Comparison of ENCODE assay signal across 17 cellular contexts in the genomic region with DNA sequence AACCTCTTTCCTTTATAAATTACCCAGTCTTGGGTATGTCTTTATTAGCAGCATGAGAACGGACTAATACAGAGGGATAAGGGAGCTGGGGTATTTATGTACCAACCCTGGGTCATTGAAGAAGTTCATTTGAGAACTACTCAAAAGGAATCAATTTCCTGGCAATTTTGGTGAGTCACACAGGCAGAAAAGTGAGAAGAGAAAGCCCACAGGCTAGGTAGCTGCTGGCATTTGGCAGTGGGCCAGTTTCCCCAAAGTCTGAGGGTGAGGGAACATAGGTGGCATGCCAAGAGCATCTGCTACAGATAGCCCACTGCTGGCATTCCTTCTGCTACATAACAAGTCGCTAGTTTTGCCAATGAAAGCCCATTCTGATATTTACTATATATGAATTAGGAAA.
DNase-seq lines count a peak whose midpoint lies in the region; ATAC-seq and TF ChIP-seq lines count a peak whose summit lies in the region.
"Had no signal": no experiment of that assay in that cellular context is flagged by ENCODE, and none has a peak within 500 bp of the region (broad histone marks: within the 10 kb centered on the region; RNA-seq: fewer than 3 reads in every experiment).

No MANE protein-coding gene starts in this region.

- H3K4me1 ChIP-seq in breast epithelium (no peaks in the 10 kb centered on the region), left ventricle myocardium inferior (no peaks in the 10 kb centered on the region)
- H3K4me1 ChIP-seq: gastrocnemius medialis, tibial artery had no signal

- no peak overlapping the region for H3K27ac Mint-ChIP-seq in MCF 10A (ENCODE audit: low read depth, unreplicated experiment)
- H3K27ac Mint-ChIP-seq: activated naive CD8-positive, alpha-beta T cell; B cell had no signal

- ATAC-seq in GM18520 (IDR thresholded peaks at IDR 0.05; ENCODE audit: unreplicated experiment), result no peak
- ATAC-seq: gastrocnemius medialis, left lobe of liver, right cardiac atrium had no signal

- POLR2A ChIA-PET in MCF 10A (lab: Yijun Ruan, JAX), result interaction anchor here (0.5 kb wide), 1 partner anchor 11 kb away, joined by 4 read pairs; no protein-coding TSS in a partner anchor

- H3K4me3 ChIP-seq in breast epithelium (no peak overlapping the region), H7 (ENCODE audit: insufficient read depth, low read depth, low read length) (no peak overlapping the region), left ventricle myocardium inferior (no peak overlapping the region)
- H3K4me3 ChIP-seq: cardiac muscle cell, gastrocnemius medialis, tibial artery had no signal

- H3K27ac ChIP-seq in breast epithelium, result no peak overlapping the region
- no peak overlapping the region for H3K27ac ChIP-seq in left ventricle myocardium inferior (replicated peaks)
- H3K27ac ChIP-seq: cardiac muscle cell, gastrocnemius medialis, neutrophil, tibial artery had no signal

- peak; percentile 41 for DNase-seq in MCF 10A (ENCODE audit: unreplicated experiment)
- no peak for DNase-seq in breast epithelium (ENCODE audit: low spot score in 2 of 2)
- peak; percentile 43 to 57 for DNase-seq in activated CD4-positive, alpha-beta T cell treated with anti-CD3 and anti-CD28 coated beads, Interleukin-2, amount 50 U/mL, for 48 hours
- DNase-seq in kidney tubule cell (ENCODE audit: low spot score), result peak; percentile 51
- DNase-seq in H7, result no peak
- no peak for DNase-seq in left ventricle myocardium inferior
- DNase-seq: gastrocnemius medialis, NCI-H146, NCI-H524, right cardiac atrium, tibial artery had no signal

- H3K27me3 Mint-ChIP-seq in MCF 10A (ENCODE audit: insufficient read depth, unreplicated experiment), result peaks cover 75% of the 10 kb centered on the region
- H3K27me3 Mint-ChIP-seq: activated naive CD8-positive, alpha-beta T cell; B cell had no signal

- H3K27me3 ChIP-seq in breast epithelium (peaks cover 0 to 71% of the 10 kb centered on the region in 2 donors), H7 (ENCODE audit: control insufficient read depth, insufficient read depth, low read length) (no peaks in the 10 kb centered on the region), left ventricle myocardium inferior (ENCODE audit: low read depth) (no peaks in the 10 kb centered on the region)
- H3K27me3 ChIP-seq: cardiac muscle cell, gastrocnemius medialis, neutrophil, tibial artery had no signal

- H3K4me1 Mint-ChIP-seq in MCF 10A (ENCODE audit: insufficient read depth, unreplicated experiment), result no peaks in the 10 kb centered on the region
- H3K4me1 Mint-ChIP-seq: B cell had no signal

- CTCF ChIA-PET in MCF 10A (lab: Yijun Ruan, JAX), result no interaction called here

- no peaks in the 10 kb centered on the region for H3K36me3 Mint-ChIP-seq in MCF 10A (ENCODE audit: insufficient read depth, unreplicated experiment)
- H3K36me3 Mint-ChIP-seq: activated naive CD8-positive, alpha-beta T cell had no signal

- no TSS peak for BruUV-seq in MCF 10A (replicated peaks; lab: Mats Ljungman, UMichigan)

- no peak overlapping the region for H3K4me3 Mint-ChIP-seq in MCF 10A (ENCODE audit: unreplicated experiment)
- H3K4me3 Mint-ChIP-seq: activated naive CD8-positive, alpha-beta T cell; B cell had no signal

- H3K9me3 Mint-ChIP-seq in MCF 10A (ENCODE audit: unreplicated experiment), result peaks cover 7% of the 10 kb centered on the region

- no peak for TF ChIP-seq POLR2A in breast epithelium (IDR thresholded peaks at IDR 0.05)

- TF ChIP-seq CTCF in MCF 10A (IDR thresholded peaks at IDR 0.05; ENCODE audit: unreplicated experiment) (no peak), breast epithelium (IDR thresholded peaks at IDR 0.05) (no peak), left ventricle myocardium inferior (IDR thresholded peaks at IDR 0.05; ENCODE audit: borderline replicate concordance) (no peak)

- intact Hi-C loops in MCF 10A (cut with micrococcal nuclease), result no loop called here
- intact Hi-C loops in breast epithelium (cut with DNase I; ENCODE audit: low total_unique reads), result no loop called here
- intact Hi-C loops in left ventricle myocardium inferior (cut with micrococcal nuclease), result no loop called here

- H3K9me3 ChIP-seq in breast epithelium (no peaks in the 10 kb centered on the region), left ventricle myocardium inferior (replicated peaks) (no peaks in the 10 kb centered on the region)
- H3K9me3 ChIP-seq: gastrocnemius medialis, neutrophil, tibial artery had no signal

- H3K36me3 ChIP-seq in breast epithelium, result no peaks in the 10 kb centered on the region
- no peaks in the 10 kb centered on the region for H3K36me3 ChIP-seq in H7 (replicated peaks; ENCODE audit: control insufficient read depth, insufficient read depth, low read length)
- H3K36me3 ChIP-seq in left ventricle myocardium inferior, result no peaks in the 10 kb centered on the region
- H3K36me3 ChIP-seq: cardiac muscle cell, gastrocnemius medialis, neutrophil, tibial artery had no signal

Comparison
In these comparisons a context has a peak if more than half of its experiments do, and no peak if none do; other contexts are left out.
1. DNase-seq: peak in MCF 10A (single experiment), activated CD4-positive, alpha-beta T cell treated with anti-CD3 and anti-CD28 coated beads, Interleukin-2, amount 50 U/mL, for 48 hours (2 of 2) and kidney tubule cell (single experiment); none in breast epithelium (0 of 2), H7 (single experiment) and left ventricle myocardium inferior (single experiment).